Comparison of ENCODE assay signal across 8 cellular contexts in genomic region chr10:91409069-91409868, GRCh38. TPM values are rescaled to one million over a fixed set of nuclear protein-coding genes. Genes with fewer than 3 reads are reported as not detected.
A peak's percentile ranks its signal among the peaks of the same experiment; 100 is the strongest.
DNase-seq lines count a peak whose midpoint lies in the region; ATAC-seq lines count a peak whose summit lies in the region.

No MANE protein-coding gene starts in this region.

- no peaks in the 10 kb centered on the region for H3K36me3 ChIP-seq in neuronal stem cell (replicated peaks in 1 of 2; ENCODE audit: control insufficient read depth in 2 of 2, insufficient read depth in 2 of 2, low read length in 2 of 2)
- no peaks in the 10 kb centered on the region for H3K36me3 ChIP-seq in urinary bladder (ENCODE audit: insufficient read depth)

- H3K9me3 Mint-ChIP-seq in activated naive CD8-positive, alpha-beta T cell (ENCODE audit: low read depth), result no peaks in the 10 kb centered on the region

- peak overlapping the region; percentile 75 for H3K4me2 ChIP-seq in neuronal stem cell (ENCODE audit: insufficient read depth, low read length, poor library complexity, severe bottlenecking)

- H3K9me3 ChIP-seq in neuronal stem cell (replicated peaks in 1 of 2; ENCODE audit: control insufficient read depth in 2 of 2, insufficient read depth in 1 of 2, low read depth in 1 of 2, low read length in 2 of 2), result no peaks in the 10 kb centered on the region

- peak overlapping the region; percentile 96 for H2BK120ac ChIP-seq in neuronal stem cell (ENCODE audit: low read depth, low read length)

- peak overlapping the region; percentile 94 for H2AFZ ChIP-seq in neuronal stem cell (ENCODE audit: low read length)

- H4K8ac ChIP-seq in neuronal stem cell (ENCODE audit: low read depth, low read length), result peak overlapping the region; percentile 53

- H3K4me1 ChIP-seq in neuronal stem cell (ENCODE audit: control insufficient read depth in 2 of 2, insufficient read depth in 1 of 2, low read depth in 1 of 2, low read length in 2 of 2), result peaks cover 9 to 30% of the 10 kb centered on the region in 2 donors
- H3K4me1 ChIP-seq in urinary bladder (ENCODE audit: insufficient read depth), result no peaks in the 10 kb centered on the region

- peak overlapping the region; percentile 93 for H4K91ac ChIP-seq in neuronal stem cell (ENCODE audit: low read depth, low read length, poor library complexity)

- H2BK5ac ChIP-seq in neuronal stem cell (ENCODE audit: low read length), result peak overlapping the region; percentile 100

- peak overlapping the region; percentile 99 for H3K23ac ChIP-seq in neuronal stem cell (ENCODE audit: low read depth, low read length, poor library complexity)

- ATAC-seq in GM19467 (IDR thresholded peaks at IDR 0.05; ENCODE audit: unreplicated experiment), result peak; percentile 13
- peak; percentile 28 for ATAC-seq in HG03571 (IDR thresholded peaks at IDR 0.05; ENCODE audit: unreplicated experiment)

- H3K4me3 Mint-ChIP-seq in activated naive CD8-positive, alpha-beta T cell, result peak overlapping the region; percentile 91

- peak overlapping the region; percentile 99 for H3K9ac ChIP-seq in neuronal stem cell (ENCODE audit: low read depth, low read length, poor library complexity)

- peaks cover 16% of the 10 kb centered on the region for H3K4me1 Mint-ChIP-seq in activated naive CD8-positive, alpha-beta T cell (ENCODE audit: low read depth)

- H3K27ac ChIP-seq in neuronal stem cell (replicated peaks; ENCODE audit: low read length) (peak overlapping the region; percentile 99), urinary bladder (ENCODE audit: low read depth) (peak overlapping the region; percentile 98)

- H2BK12ac ChIP-seq in neuronal stem cell (ENCODE audit: low read length), result peak overlapping the region; percentile 84

- H3K27me3 Mint-ChIP-seq in activated naive CD8-positive, alpha-beta T cell, result peaks cover 4% of the 10 kb centered on the region

- peak overlapping the region; percentile 98 for H3K4ac ChIP-seq in neuronal stem cell (ENCODE audit: low read length)

- H3K4me3 ChIP-seq in neuronal stem cell (ENCODE audit: low read length in 2 of 2) (peak overlapping the region; percentile 97 to 99), urinary bladder (ENCODE audit: low read depth, low read length) (peak overlapping the region; percentile 68)

- H3K14ac ChIP-seq in neuronal stem cell (ENCODE audit: low read length), result peak overlapping the region; percentile 99

- H3K27me3 ChIP-seq in neuronal stem cell (ENCODE audit: control insufficient read depth in 3 of 3, insufficient read depth in 3 of 3, low read depth in 1 of 3, low read length in 3 of 3), result no peaks in the 10 kb centered on the region

- peak overlapping the region; percentile 88 for H2BK15ac ChIP-seq in neuronal stem cell (ENCODE audit: low read length)

- peak overlapping the region; percentile 82 for H3K27ac Mint-ChIP-seq in activated naive CD8-positive, alpha-beta T cell

- peaks cover 3% of the 10 kb centered on the region for H3K79me1 ChIP-seq in neuronal stem cell (ENCODE audit: low read depth, low read length)

- no CpG with 5 or more reads among the region's 31 CpGs for WGBS in neuronal stem cell (ENCODE audit: extremely low coverage in 2 of 2, insufficient read length in 2 of 2, insufficient replicate concordance in 1 of 2), 2 donors
- 2% methylated on average over 31 of the region's 31 CpGs for WGBS in urinary bladder

- H3K36me3 Mint-ChIP-seq in activated naive CD8-positive, alpha-beta T cell, result no peaks in the 10 kb centered on the region

- peak overlapping the region; percentile 98 for H2AK5ac ChIP-seq in neuronal stem cell (ENCODE audit: low read depth, low read length)

- DNase-seq in DMS114 treated with DMSO at 0.1 percent for 48 hours (lab: John Stamatoyannopoulos, UW; ENCODE audit: unreplicated experiment) (peak; percentile 54), NCI-H774 (lab: John Stamatoyannopoulos, UW) (peak; percentile 35), glomerular endothelial cell (ENCODE audit: extremely low read depth, low read depth, low spot score) (peak; percentile 25), neuronal stem cell (ENCODE audit: low spot score) (peak; percentile 73)

- H3K18ac ChIP-seq in neuronal stem cell (ENCODE audit: low read length), result peak overlapping the region; percentile 100

RNA-seq across cellular contexts. Expression of gene HECTD2, which starts 0.9 kb away (rescaled TPM):
- 3.9 and 8.0 TPM in 2 replicates for total RNA-seq in glomerular endothelial cell
- 22.7 TPM for polyA plus RNA-seq in neuronal stem cell (2013, experiment 1 of 2)
- polyA plus RNA-seq in neuronal stem cell (2013, experiment 2 of 2), result 23.8 TPM
- total RNA-seq in urinary bladder, result 100 TPM
- polyA plus RNA-seq in urinary bladder, result 11.9 TPM

Comparison
In these comparisons a context has a peak if more than half of its experiments do, and no peak if none do; other contexts are left out.
1. Peak in every context shown above with its lines: DNase-seq, ATAC-seq, H3K4me3 ChIP-seq and H3K27ac ChIP-seq.
2. RNA of gene HECTD2, which starts 0.9 kb away (total RNA-seq): 100 TPM in urinary bladder (single experiment); 3.9 to 8.0 TPM in glomerular endothelial cell; every median in the first group is over 10 times any median in the second.